13 cellular contexts compared by ENCODE assay signal in genomic region chr1:236734141-236734765, GRCh38. TPM values are rescaled to one million over a fixed set of nuclear protein-coding genes. Genes with fewer than 3 reads are reported as not detected.
DNase-seq lines count a peak whose midpoint lies in the region; ATAC-seq and TF ChIP-seq lines count a peak whose summit lies in the region.
"Had no signal": no experiment of that assay in that cellular context is flagged by ENCODE, and none has a peak within 500 bp of the region (broad histone marks: within the 10 kb centered on the region; RNA-seq: fewer than 3 reads in every experiment).

No MANE protein-coding gene starts in this region.

- peaks cover 5% of the 10 kb centered on the region for H3K4me1 Mint-ChIP-seq in nephron progenitor cell

- peaks cover 3% of the 10 kb centered on the region for H3K27me3 Mint-ChIP-seq in nephron progenitor cell (ENCODE audit: low read depth, poor library complexity)

- H3K36me3 ChIP-seq in A673 (ENCODE audit: insufficient read depth, low read length, poor library complexity, severe bottlenecking) (peaks cover 68% of the 10 kb centered on the region), uterus (no peaks in the 10 kb centered on the region)
- H3K36me3 ChIP-seq: pancreas had no signal

- POLR2A ChIA-PET in A673 (lab: Charles Lee; ENCODE audit: low non-redundant PET) = no interaction called here

- peak; percentile 46 for ATAC-seq in GM21717 (IDR thresholded peaks at IDR 0.05; ENCODE audit: unreplicated experiment)
- peak; percentile 71 to 83 for ATAC-seq in left cardiac atrium
- ATAC-seq: pancreas, WTC11 had no signal

- H3K27ac ChIP-seq in A673 (ENCODE audit: low read depth, low read length, poor library complexity, severe bottlenecking) (peak overlapping the region; percentile 54), uterus (no peak overlapping the region)
- H3K27ac ChIP-seq: pancreas, testis had no signal

- TF ChIP-seq POLR2A in uterus (IDR thresholded peaks at IDR 0.05) = no peak

- H3K4me1 ChIP-seq in A673 (ENCODE audit: insufficient read depth, low read length, poor library complexity, severe bottlenecking) (no peaks in the 10 kb centered on the region), uterus (no peaks in the 10 kb centered on the region)
- H3K4me1 ChIP-seq: pancreas had no signal

- H3K9me3 ChIP-seq in A673 (ENCODE audit: low read depth, low read length, poor library complexity, severe bottlenecking) (no peaks in the 10 kb centered on the region), uterus (no peaks in the 10 kb centered on the region)
- H3K9me3 ChIP-seq: pancreas, testis had no signal

- BruUV-seq in A673 (replicated peaks; lab: Mats Ljungman, UMichigan) = no TSS peak

- no peaks in the 10 kb centered on the region for H3K9me3 Mint-ChIP-seq in nephron progenitor cell
- H3K9me3 Mint-ChIP-seq: WTC11 had no signal

- no peaks in the 10 kb centered on the region for H3K27me3 ChIP-seq in A673 (replicated peaks; ENCODE audit: insufficient read depth, low read depth, low read length, poor library complexity)
- no peaks in the 10 kb centered on the region for H3K27me3 ChIP-seq in uterus
- H3K27me3 ChIP-seq: pancreas, testis had no signal

- intact Hi-C loops in A673 (cut with micrococcal nuclease; ENCODE audit: unreplicated experiment) (loop anchor here (10.0 kb wide), 1 partner anchor 129 kb away; the partner anchor contains the start of gene HEATR1), left cardiac atrium (cut with DNase I) (no loop called here), uterus (cut with DNase I; ENCODE audit: low total_unique reads) (no loop called here)

- no peak overlapping the region for H3K4me3 Mint-ChIP-seq in nephron progenitor cell
- H3K4me3 Mint-ChIP-seq: WTC11 had no signal

- in situ Hi-C loops in astrocyte of the spinal cord (cut with HindIII; ENCODE audit: low sequenced_read_pairs) = no loop called here

- DNase-seq in A673 (ENCODE audit: low spot score) (peak; percentile 15), astrocyte of the spinal cord (ENCODE audit: low read depth, low spot score) (peak; percentile 11), left cardiac atrium (no peak), hepatic stellate cell (ENCODE audit: low spot score) (no peak), nephron progenitor cell (no peak), OCI-M2 (lab: John Stamatoyannopoulos, UW; ENCODE audit: unreplicated experiment) (no peak), uterus (no peak)
- DNase-seq: cortex of kidney, pancreas, SW 1271, testis had no signal

- CTCF ChIA-PET in A673 (lab: Charles Lee) = no interaction called here

- H3K4me3 ChIP-seq in A673 (ENCODE audit: low read depth, low read length, poor library complexity, severe bottlenecking) (no peak overlapping the region), astrocyte of the spinal cord (ENCODE audit: low read depth, low read length) (no peak overlapping the region), uterus (no peak overlapping the region)
- H3K4me3 ChIP-seq: pancreas, testis had no signal

- TF ChIP-seq CTCF in A673 (conservative IDR thresholded peaks at IDR 0.05; ENCODE audit: low read depth, low read length) (no peak), astrocyte of the spinal cord (IDR thresholded peaks at IDR 0.05; ENCODE audit: low read depth, low read length) (no peak), nephron progenitor cell (IDR thresholded peaks at IDR 0.05) (no peak), uterus (IDR thresholded peaks at IDR 0.05) (no peak)

- no peaks in the 10 kb centered on the region for H3K36me3 Mint-ChIP-seq in nephron progenitor cell (ENCODE audit: low read depth)
- H3K36me3 Mint-ChIP-seq: WTC11 had no signal

- no peak overlapping the region for H3K27ac Mint-ChIP-seq in nephron progenitor cell
- H3K27ac Mint-ChIP-seq: WTC11 had no signal

RNA-seq across cellular contexts. Expression of gene ACTN2, which starts 48.0 kb away (rescaled TPM):
- total RNA-seq in A673 (2021) (34.2 and 39.4 TPM in 2 replicates), left cardiac atrium (1,000 to 10,000 TPM; 1,411 to 1,679 TPM), uterus (10 to 100 TPM in 1 of 4 donors, 1 to 10 TPM in 2, under 1 TPM in 1; 0.29 to 28.9 (median 1.1) TPM)

Comparison
In these comparisons a context has a peak if more than half of its experiments do, and no peak if none do; other contexts are left out.
1. DNase-seq: peak in A673 (single experiment) and astrocyte of the spinal cord (single experiment); none in left cardiac atrium (single experiment), hepatic stellate cell (single experiment), nephron progenitor cell (single experiment), OCI-M2 (single experiment) and uterus (0 of 2).
2. RNA of gene ACTN2, which starts 48.0 kb away (total RNA-seq): 1,411 to 1,679 TPM in left cardiac atrium; 34.2 to 39.4 TPM in A673 and 0.29 to 28.9 TPM in uterus; every median in the first group is over 10 times any median in the second.